Comparison of ENCODE assay signal across 22 cellular contexts in the genomic region with DNA sequence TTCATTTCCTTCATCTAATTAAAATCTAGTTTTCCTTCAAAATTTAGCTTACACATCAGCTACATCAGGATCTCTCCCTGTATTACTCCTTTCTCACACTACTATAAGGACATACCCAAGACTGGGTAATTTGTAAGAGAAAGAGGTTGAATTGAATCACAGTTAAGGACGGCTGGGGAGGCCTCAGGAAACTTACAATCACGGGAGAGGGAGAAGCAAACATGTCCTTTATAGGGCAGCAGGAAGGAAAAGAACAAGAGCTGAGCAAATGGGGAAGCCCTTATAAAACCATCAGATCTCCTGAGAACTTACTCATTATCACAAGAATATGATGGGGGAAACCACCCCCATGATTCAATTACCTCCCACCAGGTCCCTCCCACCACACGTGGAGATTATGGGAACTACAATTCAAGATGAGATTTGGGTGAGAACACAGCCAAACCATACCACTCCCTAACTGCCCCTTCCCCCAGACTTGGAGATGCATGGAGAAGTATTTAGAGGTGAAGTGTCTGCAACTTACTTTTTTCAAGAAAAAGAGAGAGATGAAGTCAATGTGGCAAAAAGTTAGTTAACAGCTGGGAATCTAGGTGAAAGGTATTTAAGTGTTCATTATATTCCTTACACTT. TPM values are rescaled to one million over a fixed set of nuclear protein-coding genes. Genes with fewer than 3 reads are reported as not detected.
DNase-seq lines count a peak whose midpoint lies in the region; ATAC-seq, FAIRE-seq and TF ChIP-seq lines count a peak whose summit lies in the region.
"Had no signal": no experiment of that assay in that cellular context is flagged by ENCODE, and none has a peak within 500 bp of the region (broad histone marks: within the 10 kb centered on the region; RNA-seq: fewer than 3 reads in every experiment).

No MANE protein-coding gene starts in this region.

- no peaks in the 10 kb centered on the region; a peak in 2 of 8 replicates for H3K36me3 ChIP-seq in H1 (ENCODE audit: control insufficient read depth in 2 of 4, insufficient read depth in 4 of 4, low read length in 3 of 4)
- H3K36me3 ChIP-seq in stomach = no peaks in the 10 kb centered on the region
- H3K36me3 ChIP-seq: BLaER1, HAP-1 had no signal

- H2BK5ac ChIP-seq in H1 (ENCODE audit: low read depth, low read length) = no peak overlapping the region

- DNase-seq in activated naive CD4-positive, alpha-beta T cell treated with anti-CD3 and anti-CD28 coated beads, Interleukin-2, amount 10 ng/mL, durations not matched to agents 7 days and 5 days = no peak
- no peak for DNase-seq in H1 (ENCODE audit: low read depth in 1 of 2, low spot score in 2 of 2)
- no peak for DNase-seq in neural crest cell (ENCODE audit: low read depth, low spot score)
- no peak for DNase-seq in GM19239 (ENCODE audit: insufficient read length, low spot score)
- DNase-seq in stomach = no peak
- DNase-seq: CD4-positive, CD25-positive, alpha-beta regulatory T cell; DMS153; DND-41; GM23248; IMR-90; MM.1S; NCI-H2029; NCI-H446 treated with DMSO at 0.1 percent for 48 hours; NCI-H526; NK-92 treated with Interleukin-12 subunit alpha and Interleukin-12 subunit beta, amount 100 ng/mL, for 24 hours; SHP77 had no signal

- H4K20me1 ChIP-seq in H1 (replicated peaks in 1 of 2; ENCODE audit: control insufficient read depth in 1 of 2, insufficient read depth in 2 of 2, low read length in 2 of 2) = no peaks in the 10 kb centered on the region
- H4K20me1 ChIP-seq: BLaER1 had no signal

- CTCF ChIA-PET in activated naive CD4-positive, alpha-beta T cell treated with anti-CD3 and anti-CD28 coated beads, Interleukin-2, amount 10 ng/mL, durations not matched to agents 7 days and 5 days (lab: Charles Lee) = no interaction called here
- CTCF ChIA-PET in H1 (lab: Charles Lee; ENCODE audit: partially characterized antibody) = interaction anchor here (1.0 kb wide), 1 partner anchor 16 kb away, joined by 3 read pairs; no protein-coding TSS in a partner anchor

- TF ChIP-seq CTCF in H1 (IDR thresholded peaks at IDR 0.05; ENCODE audit: control extremely low read depth in 1 of 3, insufficient read depth in 1 of 3, low read depth in 1 of 3, low read length in 3 of 3) (no peak), neural crest cell (conservative IDR thresholded peaks at IDR 0.05) (no peak), stomach (IDR thresholded peaks at IDR 0.05) (no peak)

- intact Hi-C loops in stomach (cut with DNase I; ENCODE audit: low total_unique reads) = no loop called here

- no peak overlapping the region for H4K91ac ChIP-seq in H1 (replicated peaks; ENCODE audit: insufficient read length, low read length)

- no peak overlapping the region for H3K18ac ChIP-seq in H1 (ENCODE audit: extremely low read depth, low read length)

- H3K23me2 ChIP-seq in H1 (ENCODE audit: low read depth, low read length) = no peaks in the 10 kb centered on the region; the same call in 1 of the 2 replicates

- H3K79me1 ChIP-seq in H1 (ENCODE audit: low read depth, low read length) = no peaks in the 10 kb centered on the region

- peak overlapping the region; percentile 25 for H3K27ac Mint-ChIP-seq in activated naive CD4-positive, alpha-beta T cell treated with anti-CD3 and anti-CD28 coated beads, Interleukin-2, amount 50 U/mL, for 24 hours
- H3K27ac Mint-ChIP-seq in activated naive CD4-positive, alpha-beta T cell treated with anti-CD3 and anti-CD28 coated beads, Interleukin-2, amount 10 ng/mL, durations not matched to agents 7 days and 5 days = no peak overlapping the region
- no peak overlapping the region for H3K27ac Mint-ChIP-seq in neural crest cell (ENCODE audit: unreplicated experiment)
- H3K27ac Mint-ChIP-seq: CD4-positive, CD25-positive, alpha-beta regulatory T cell had no signal

- no peak overlapping the region for H3K4me3 Mint-ChIP-seq in activated naive CD4-positive, alpha-beta T cell treated with anti-CD3 and anti-CD28 coated beads, Interleukin-2, amount 50 U/mL, for 24 hours
- no peak overlapping the region for H3K4me3 Mint-ChIP-seq in activated naive CD4-positive, alpha-beta T cell treated with anti-CD3 and anti-CD28 coated beads, Interleukin-2, amount 10 ng/mL, durations not matched to agents 7 days and 5 days
- H3K4me3 Mint-ChIP-seq in neural crest cell = peak overlapping the region; percentile 20
- H3K4me3 Mint-ChIP-seq: CD4-positive, CD25-positive, alpha-beta regulatory T cell had no signal

- no peaks in the 10 kb centered on the region for H3K36me3 Mint-ChIP-seq in activated naive CD4-positive, alpha-beta T cell treated with anti-CD3 and anti-CD28 coated beads, Interleukin-2, amount 50 U/mL, for 24 hours
- H3K36me3 Mint-ChIP-seq in activated naive CD4-positive, alpha-beta T cell treated with anti-CD3 and anti-CD28 coated beads, Interleukin-2, amount 10 ng/mL, durations not matched to agents 7 days and 5 days = no peaks in the 10 kb centered on the region
- peaks cover 41% of the 10 kb centered on the region for H3K36me3 Mint-ChIP-seq in neural crest cell (ENCODE audit: low read depth)
- H3K36me3 Mint-ChIP-seq: CD4-positive, CD25-positive, alpha-beta regulatory T cell had no signal

- H3K4me3 ChIP-seq in H1 (ENCODE audit: extremely low read depth in 1 of 4, insufficient read depth in 2 of 4, low read depth in 3 of 4, low read length in 4 of 4) = peak overlapping the region in 1 of 4 experiments; percentile 11; a peak in 1 of 8 replicates
- no peak overlapping the region for H3K4me3 ChIP-seq in stomach
- H3K4me3 ChIP-seq: BLaER1, GM23248, HAP-1 had no signal

- no peaks in the 10 kb centered on the region for H3K79me2 ChIP-seq in H1 (ENCODE audit: control insufficient read depth in 1 of 2, insufficient read depth in 2 of 2, low read length in 2 of 2)

- H3K27ac ChIP-seq in H1 (ENCODE audit: low read depth, low read length) = no peak overlapping the region
- no peak overlapping the region for H3K27ac ChIP-seq in stomach
- H3K27ac ChIP-seq: BLaER1, GM23248, KMS-11, RWPE1 had no signal

- peaks cover 5% of the 10 kb centered on the region for H3K9me3 Mint-ChIP-seq in activated naive CD4-positive, alpha-beta T cell treated with anti-CD3 and anti-CD28 coated beads, Interleukin-2, amount 50 U/mL, for 24 hours
- no peaks in the 10 kb centered on the region for H3K9me3 Mint-ChIP-seq in activated naive CD4-positive, alpha-beta T cell treated with anti-CD3 and anti-CD28 coated beads, Interleukin-2, amount 10 ng/mL, durations not matched to agents 7 days and 5 days
- no peaks in the 10 kb centered on the region for H3K9me3 Mint-ChIP-seq in neural crest cell

- H3K27me3 Mint-ChIP-seq in activated naive CD4-positive, alpha-beta T cell treated with anti-CD3 and anti-CD28 coated beads, Interleukin-2, amount 50 U/mL, for 24 hours = peaks cover 22% of the 10 kb centered on the region
- peaks cover 24% of the 10 kb centered on the region for H3K27me3 Mint-ChIP-seq in activated naive CD4-positive, alpha-beta T cell treated with anti-CD3 and anti-CD28 coated beads, Interleukin-2, amount 10 ng/mL, durations not matched to agents 7 days and 5 days
- no peaks in the 10 kb centered on the region for H3K27me3 Mint-ChIP-seq in neural crest cell (ENCODE audit: low read depth)

- H3K27me3 ChIP-seq in H1 (replicated peaks in 1 of 4; ENCODE audit: control insufficient read depth in 3 of 4, extremely low read depth in 1 of 4, insufficient read depth in 3 of 4, low read length in 3 of 4) (peaks cover 0 to 3% (median 1%) of the 10 kb centered on the region in 4 experiments; a peak in 2 of 7 replicates), stomach (no peaks in the 10 kb centered on the region)
- H3K27me3 ChIP-seq: BLaER1 had no signal

- H2BK20ac ChIP-seq in H1 (ENCODE audit: low read length) = no peak overlapping the region

- H3K4me2 ChIP-seq in H1 (ENCODE audit: insufficient read depth in 1 of 2, low read depth in 2 of 2, low read length in 2 of 2) = peak overlapping the region; percentile 8 to 21; a peak in 3 of 4 replicates
- H3K4me2 ChIP-seq: BLaER1, KMS-11 had no signal

- FAIRE-seq in H1 (lab: Jason Lieb, UNC) = no peak
- no peak for FAIRE-seq in GM19239 (lab: Jason Lieb, UNC)

- no peak for TF ChIP-seq RAD21 in H1 (IDR thresholded peaks at IDR 0.05 in 1 of 2, conservative IDR thresholded peaks at IDR 0.05 in 1 of 2; ENCODE audit: low read depth in 2 of 2, low read length in 2 of 2)

- H2AK5ac ChIP-seq in H1 (ENCODE audit: low read depth, low read length) = no peak overlapping the region

- TF ChIP-seq EP300 in H1 (IDR thresholded peaks at IDR 0.05; ENCODE audit: borderline replicate concordance in 1 of 2, low read depth in 2 of 2, low read length in 2 of 2) = no peak
- no peak for TF ChIP-seq EP300 in stomach (IDR thresholded peaks at IDR 0.05)

- no peak overlapping the region for H2BK15ac ChIP-seq in H1 (ENCODE audit: low read length)

- TF ChIP-seq POLR2A in H1 (IDR thresholded peaks at IDR 0.05; ENCODE audit: control extremely low read depth in 1 of 2, low read depth in 2 of 2, low read length in 2 of 2) (no peak), stomach (IDR thresholded peaks at IDR 0.05) (no peak)

- no peak for ATAC-seq in activated CD4-positive, CD25-positive, alpha-beta regulatory T cell treated with anti-CD3 and anti-CD28 coated beads, Interleukin-2, amount 50 U/mL, for 24 hours

- no peaks in the 10 kb centered on the region for H3K4me1 Mint-ChIP-seq in activated naive CD4-positive, alpha-beta T cell treated with anti-CD3 and anti-CD28 coated beads, Interleukin-2, amount 50 U/mL, for 24 hours
- no peaks in the 10 kb centered on the region for H3K4me1 Mint-ChIP-seq in activated naive CD4-positive, alpha-beta T cell treated with anti-CD3 and anti-CD28 coated beads, Interleukin-2, amount 10 ng/mL, durations not matched to agents 7 days and 5 days
- peaks cover 79% of the 10 kb centered on the region for H3K4me1 Mint-ChIP-seq in neural crest cell
- H3K4me1 Mint-ChIP-seq: CD4-positive, CD25-positive, alpha-beta regulatory T cell had no signal

- H3K56ac ChIP-seq in H1 (replicated peaks; ENCODE audit: insufficient read length, low read depth, low read length) = no peak overlapping the region

- WGBS in H1 (ENCODE audit: extremely low coverage in 1 of 2, insufficient coverage in 1 of 2, insufficient read length in 1 of 2, insufficient replicate concordance in 2 of 2, low coverage in 1 of 2, low lambda C conversion rate in 2 of 2, missing lambda C conversion rate in 1 of 2), 2 experiments = 8% methylated on average over 3 of the region's 3 CpGs; no CpG with 5 or more reads in 1 of the 2 experiments
- WGBS in stomach, 5 donors = 32 to 57% (median 43%) methylated on average over 3 of the region's 3 CpGs

- no peak overlapping the region for H4K5ac ChIP-seq in H1 (ENCODE audit: insufficient read length, low read depth, low read length)

- no peak overlapping the region for H2BK12ac ChIP-seq in H1 (ENCODE audit: low read depth, low read length)

- H3K9ac ChIP-seq in H1 (replicated peaks in 1 of 4; ENCODE audit: extremely low read depth in 1 of 4, low read depth in 3 of 4, low read length in 3 of 4) = no peak overlapping the region
- H3K9ac ChIP-seq: BLaER1, GM23248, KMS-11 had no signal

- POLR2A ChIA-PET in H1 (lab: Charles Lee; ENCODE audit: partially characterized antibody) = interaction anchor here (1.0 kb wide), 1 partner anchor 16 kb away, joined by 3 read pairs; no protein-coding TSS in a partner anchor

- H2AFZ ChIP-seq in H1 (ENCODE audit: low read length) = no peak overlapping the region
- H2AFZ ChIP-seq: GM23248 had no signal

- no peak overlapping the region for H4K8ac ChIP-seq in H1 (ENCODE audit: extremely low read depth, insufficient read depth, low read length)

- H3K14ac ChIP-seq in H1 (ENCODE audit: insufficient read length) = no peak overlapping the region

- H2BK120ac ChIP-seq in H1 (replicated peaks; ENCODE audit: low read depth, low read length) = no peak overlapping the region

- H3K9me3 ChIP-seq in H1 (ENCODE audit: insufficient read depth in 2 of 2, low read depth in 1 of 2, low read length in 1 of 2) (no peaks in the 10 kb centered on the region), stomach (peaks cover 0 to 6% (median 0%) of the 10 kb centered on the region in 4 donors)
- H3K9me3 ChIP-seq: HAP-1 had no signal

- H3K4me1 ChIP-seq in H1 (replicated peaks in 1 of 4; ENCODE audit: control insufficient read depth in 3 of 4, insufficient read depth in 4 of 4, low read length in 3 of 4) = peaks cover 0 to 11% (median 6%) of the 10 kb centered on the region in 4 experiments; a peak in 4 of 7 replicates
- H3K4me1 ChIP-seq in stomach = no peaks in the 10 kb centered on the region
- H3K4me1 ChIP-seq: BLaER1 had no signal

- H3K4ac ChIP-seq in H1 (replicated peaks; ENCODE audit: insufficient read length, low read depth, low read length) = no peak overlapping the region

- H3K23ac ChIP-seq in H1 (ENCODE audit: insufficient read length) = no peak overlapping the region

RNA-seq across cellular contexts. Expression of a gene that starts 21.3 kb away (rescaled TPM):
- 3.2 and 3.4 TPM in 2 replicates for total RNA-seq in H1 (2021; fragmentation: NEBNext Ultra II Directional; extraction: Animal tissue kit (Norgen Biotek cat#: 25700))
- 2.1 and 3.1 TPM in 2 replicates for polyA plus RNA-seq in H1 (2011; rRNA removed)
- 2.6 TPM for polyA plus RNA-seq in H1 (2011; cell fraction: cytosol; rRNA removed)
- polyA plus RNA-seq in H1 (2011; cell fraction: nucleus; rRNA removed) = 4.0 TPM
- polyA plus RNA-seq in H1 (2012, experiment 1 of 2) = 1.9 to 3.3 TPM (median 2.6 TPM) in 4 replicates
- polyA plus RNA-seq in H1 (2012, experiment 2 of 2) = 0.35 TPM
- polyA plus RNA-seq in H1 (2013, experiment 1 of 2) = 4.5 TPM
- 3.4 TPM for polyA plus RNA-seq in H1 (2013, experiment 2 of 2)
- polyA minus RNA-seq in H1 (2011; rRNA and poly(A)+ RNA removed) = 8.5 and 15.2 TPM in 2 replicates
- polyA minus RNA-seq in H1 (2011; cell fraction: cytosol; rRNA and poly(A)+ RNA removed) = 6.4 TPM
- polyA minus RNA-seq in H1 (2011; cell fraction: nucleus; rRNA and poly(A)+ RNA removed) = 18.8 TPM
- total RNA-seq in neural crest cell = 322 and 334 TPM in 2 replicates
- 10 to 100 TPM in 1 of 5 donors, under 1 TPM in 3, not detected in 1; under 0.01 to 12.3 (median 0.81) TPM for total RNA-seq in stomach
- under 1 TPM in 2 of 3 donors, not detected in 1; under 0.01 to 0.53 TPM for polyA plus RNA-seq in stomach
- total RNA-seq: CD4-positive, CD25-positive, alpha-beta regulatory T cell had no signal
- polyA plus RNA-seq: CD4-positive, CD25-positive, alpha-beta regulatory T cell; GM23248 had no signal

Comparison
In these comparisons a context has a peak if more than half of its experiments do, and no peak if none do; other contexts are left out.
1. RNA of a gene that starts 21.3 kb away (total RNA-seq): 322 to 334 TPM in neural crest cell; 3.2 to 3.4 TPM in H1 and under 0.01 to 12.3 TPM in stomach; every median in the first group is over 10 times any median in the second.